9 cellular contexts compared by ENCODE assay signal in the genomic region with DNA sequence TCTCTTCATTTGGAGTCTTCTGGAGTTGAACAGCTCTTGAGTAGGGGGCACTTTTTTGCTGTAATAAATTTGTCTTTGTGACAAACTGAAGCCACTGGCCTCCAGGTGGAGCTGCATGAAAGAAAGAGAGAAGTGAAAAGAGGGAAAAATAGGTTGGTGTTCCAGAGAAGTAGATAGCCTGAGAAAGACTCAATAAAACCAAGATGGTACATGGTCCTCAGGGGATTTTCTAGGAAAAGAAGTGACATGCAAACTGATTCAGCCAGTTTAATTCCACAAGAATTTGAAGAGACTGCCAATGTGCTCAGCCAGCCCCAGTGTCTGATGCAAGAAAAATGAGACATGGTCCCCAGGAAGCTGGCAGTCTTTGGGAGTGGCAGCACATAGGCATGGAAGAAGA.
A peak's percentile ranks its signal among the peaks of the same experiment; 100 is the strongest.
DNase-seq lines count a peak whose midpoint lies in the region; ATAC-seq and TF ChIP-seq lines count a peak whose summit lies in the region.
"Had no signal": no experiment of that assay in that cellular context is flagged by ENCODE, and none has a peak within 500 bp of the region (broad histone marks: within the 10 kb centered on the region; RNA-seq: fewer than 3 reads in every experiment).

No MANE protein-coding gene starts in this region.

- CTCF ChIA-PET in MCF 10A (lab: Yijun Ruan, JAX) = interaction anchor here (0.6 to 2.8 kb wide), 22 partner anchors 11 to 702 kb away, joined by 3 to 29 read pairs (median 5); no protein-coding TSS in a partner anchor

- ATAC-seq in left lobe of liver = peak; percentile 44
- no peak for ATAC-seq in aorta (ENCODE audit: low FRiP score)

- no peak overlapping the region for H3K27ac Mint-ChIP-seq in MCF 10A (ENCODE audit: low read depth, unreplicated experiment)

- no peak overlapping the region for H3K4me3 Mint-ChIP-seq in MCF 10A (ENCODE audit: unreplicated experiment)
- H3K4me3 Mint-ChIP-seq: CD4-positive, CD25-positive, alpha-beta regulatory T cell had no signal

- no peak overlapping the region for H3K4me3 ChIP-seq in aorta (ENCODE audit: low read length in 2 of 2)

- H3K9me3 ChIP-seq in aorta (ENCODE audit: control insufficient read depth, low read length) = no peaks in the 10 kb centered on the region

- BruUV-seq in MCF 10A (replicated peaks; lab: Mats Ljungman, UMichigan) = no TSS peak

- POLR2A ChIA-PET in MCF 10A (lab: Yijun Ruan, JAX) = interaction anchor here (0.6 to 1.5 kb wide), 4 partner anchors 31 to 536 kb away, joined by 3 read pairs; no protein-coding TSS in a partner anchor

- no peaks in the 10 kb centered on the region for H3K36me3 Mint-ChIP-seq in MCF 10A (ENCODE audit: insufficient read depth, unreplicated experiment)
- H3K36me3 Mint-ChIP-seq: CD4-positive, CD25-positive, alpha-beta regulatory T cell had no signal

- TF ChIP-seq CTCF in MCF 10A (IDR thresholded peaks at IDR 0.05; ENCODE audit: unreplicated experiment) = peak; percentile 48

- no peaks in the 10 kb centered on the region for H3K27me3 Mint-ChIP-seq in MCF 10A (ENCODE audit: insufficient read depth, unreplicated experiment)

- DNase-seq in NCI-H2081 (lab: John Stamatoyannopoulos, UW) = peak; percentile 34 to 43
- DNase-seq in NCI-H2081 treated with DMSO at 0.1 percent for 48 hours (lab: John Stamatoyannopoulos, UW) = no peak
- DNase-seq in NAMALWA (ENCODE audit: low spot score) = peak; percentile 47
- peak; percentile 53 for DNase-seq in MCF 10A (ENCODE audit: unreplicated experiment)
- no peak for DNase-seq in left lobe of liver (ENCODE audit: low spot score)
- DNase-seq in aorta = no peak
- no peak for DNase-seq in NCI-H774 (lab: John Stamatoyannopoulos, UW)
- DNase-seq in posterior cingulate gyrus = no peak

- no peak overlapping the region for H3K27ac ChIP-seq in aorta (ENCODE audit: low read depth in 1 of 2, low read length in 2 of 2)

- intact Hi-C loops in MCF 10A (cut with micrococcal nuclease) = loop anchor here (1.0 to 10.0 kb wide), 6 partner anchors 152 to 615 kb away; a partner anchor contains a TSS
- intact Hi-C loops in aorta (cut with DNase I) = loop anchor here (5.0 kb wide), 2 partner anchors 469 to 539 kb away; no protein-coding TSS in a partner anchor
- intact Hi-C loops in posterior cingulate gyrus (cut with DNase I) = no loop called here

- no peaks in the 10 kb centered on the region for H3K27me3 ChIP-seq in aorta (ENCODE audit: control insufficient read depth in 1 of 2, insufficient read depth in 2 of 2, low read length in 1 of 2)

- H3K9me3 Mint-ChIP-seq in MCF 10A (ENCODE audit: unreplicated experiment) = peaks cover 16% of the 10 kb centered on the region

- peaks cover 9% of the 10 kb centered on the region for H3K4me1 Mint-ChIP-seq in MCF 10A (ENCODE audit: insufficient read depth, unreplicated experiment)

- H3K36me3 ChIP-seq in aorta (ENCODE audit: control insufficient read depth in 1 of 2, insufficient read depth in 2 of 2, low read length in 1 of 2) = no peaks in the 10 kb centered on the region

- H3K4me1 ChIP-seq in aorta (ENCODE audit: control insufficient read depth in 1 of 2, insufficient read depth in 2 of 2, low read length in 2 of 2) = no peaks in the 10 kb centered on the region

Comparison
In these comparisons a context has a peak if more than half of its experiments do, and no peak if none do; other contexts are left out.
1. DNase-seq: peak in NCI-H2081 (2 of 2), NAMALWA (single experiment) and MCF 10A (single experiment); none in NCI-H2081 treated with DMSO at 0.1 percent for 48 hours (single experiment), left lobe of liver (single experiment), aorta (0 of 2), NCI-H774 (single experiment) and posterior cingulate gyrus (0 of 10).